In the genomic region with DNA sequence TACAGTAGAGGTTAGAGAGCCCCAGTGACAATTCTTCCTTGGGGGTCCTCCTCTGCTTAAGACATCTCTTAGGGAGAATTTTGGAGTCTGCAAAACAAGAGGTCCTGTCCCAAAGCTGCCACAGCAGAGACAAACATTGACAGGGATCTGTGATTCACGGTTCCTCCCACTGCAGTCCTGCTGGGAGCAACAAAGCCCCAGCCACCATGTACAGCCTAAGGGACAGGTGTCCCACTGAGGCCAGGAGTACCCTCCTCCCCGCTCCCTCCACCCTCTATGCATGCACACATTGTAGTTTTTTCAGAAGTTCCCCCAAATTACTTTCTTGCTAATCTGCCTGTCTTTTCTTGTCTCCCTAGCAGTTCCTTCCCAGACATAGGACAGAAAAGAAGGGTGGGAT, we compare ENCODE assay signal across 18 cellular contexts. TPM values are rescaled to one million over a fixed set of nuclear protein-coding genes. Genes with fewer than 3 reads are reported as not detected.
DNase-seq lines count a peak whose midpoint lies in the region; ATAC-seq and TF ChIP-seq lines count a peak whose summit lies in the region.
"Had no signal": no experiment of that assay in that cellular context is flagged by ENCODE, and none has a peak within 500 bp of the region (broad histone marks: within the 10 kb centered on the region; RNA-seq: fewer than 3 reads in every experiment).

No MANE protein-coding gene starts in this region.

- no peaks in the 10 kb centered on the region for H3K36me3 Mint-ChIP-seq in progenitor cell of endocrine pancreas (ENCODE audit: insufficient read depth)

- H3K4me3 ChIP-seq in H7 (ENCODE audit: insufficient read depth, low read depth, low read length), result no peak overlapping the region
- no peak overlapping the region for H3K4me3 ChIP-seq in NT2/D1 (ENCODE audit: insufficient read length, low read depth)
- H3K4me3 ChIP-seq: GM23248, HAP-1 had no signal

- no peaks in the 10 kb centered on the region; the same call in 1 of the 2 replicates for H3K27me3 ChIP-seq in H7 (ENCODE audit: control insufficient read depth, insufficient read depth, low read length)
- peaks cover 5% of the 10 kb centered on the region for H3K27me3 ChIP-seq in NT2/D1 (ENCODE audit: insufficient read depth, insufficient read length)

- H3K4me1 ChIP-seq in NT2/D1 (ENCODE audit: insufficient read depth, insufficient read length), result no peaks in the 10 kb centered on the region

- peaks cover 6% of the 10 kb centered on the region for H3K4me1 Mint-ChIP-seq in progenitor cell of endocrine pancreas (ENCODE audit: low read depth)
- H3K4me1 Mint-ChIP-seq: B cell had no signal

- no peak for TF ChIP-seq CTCF in progenitor cell of endocrine pancreas (IDR thresholded peaks at IDR 0.05; ENCODE audit: unreplicated experiment)
- TF ChIP-seq CTCF in GM20000 (IDR thresholded peaks at IDR 0.05; ENCODE audit: extremely low read depth, missing control alignments), result no peak

- no peaks in the 10 kb centered on the region for H3K9me3 Mint-ChIP-seq in progenitor cell of endocrine pancreas (ENCODE audit: low read depth)
- H3K9me3 Mint-ChIP-seq: CD4-positive, alpha-beta T cell; HFFc6 had no signal

- H3K4me3 Mint-ChIP-seq in progenitor cell of endocrine pancreas (ENCODE audit: low read depth), result no peak overlapping the region
- H3K4me3 Mint-ChIP-seq: B cell; CD4-positive, alpha-beta T cell; HFFc6 had no signal

- H3K9me3 ChIP-seq in NT2/D1 (ENCODE audit: insufficient read depth, low read length), result no peaks in the 10 kb centered on the region
- H3K9me3 ChIP-seq: HAP-1 had no signal

- ATAC-seq in GM18502 (IDR thresholded peaks at IDR 0.05; ENCODE audit: poor library complexity, unreplicated experiment), result no peak
- ATAC-seq: HepG2 had no signal

- H3K27ac Mint-ChIP-seq in progenitor cell of endocrine pancreas, result peak overlapping the region; percentile 21
- H3K27ac Mint-ChIP-seq: B cell; CD4-positive, alpha-beta T cell; HFFc6 had no signal

- peak; percentile 41 for DNase-seq in H7
- peak; percentile 38 for DNase-seq in NT2/D1 (ENCODE audit: low read depth, low spot score)
- DNase-seq in iPS-NIHi11 (ENCODE audit: low spot score), result peak; percentile 16
- no peak for DNase-seq in progenitor cell of endocrine pancreas (ENCODE audit: low spot score, unreplicated experiment)
- no peak for DNase-seq in NCI-H524 (lab: John Stamatoyannopoulos, UW)
- DNase-seq in GM20000 (ENCODE audit: low spot score), result no peak
- DNase-seq in T-helper 1 cell, result no peak
- DNase-seq: C1 segment of cervical spinal cord; Calu3; CD4-positive, alpha-beta T cell; DMS 273 treated with DMSO at 0.1 percent for 48 hours; DMS79; GM23248; HFFc6 had no signal

- H3K36me3 ChIP-seq in H7 (replicated peaks; ENCODE audit: control insufficient read depth, insufficient read depth, low read length) (no peaks in the 10 kb centered on the region), NT2/D1 (ENCODE audit: insufficient read depth, insufficient read length, low read length) (no peaks in the 10 kb centered on the region)
- H3K36me3 ChIP-seq: HAP-1 had no signal

- no peak overlapping the region for H3K9ac ChIP-seq in NT2/D1 (ENCODE audit: insufficient read length, low read depth)
- H3K9ac ChIP-seq: GM23248 had no signal

- peaks cover 3% of the 10 kb centered on the region for H3K27me3 Mint-ChIP-seq in progenitor cell of endocrine pancreas

RNA-seq across cellular contexts. Expression of a gene that starts 13.7 kb away (rescaled TPM):
- total RNA-seq in H7 (2014; rRNA removed; shearing (Covaris generic)), result 14.0 and 24.7 TPM in 2 replicates
- total RNA-seq in progenitor cell of endocrine pancreas, result 43.2 and 53.5 TPM in 2 replicates
- total RNA-seq: CD4-positive, alpha-beta T cell; HepG2 had no signal

Comparison
In these comparisons a context has a peak if more than half of its experiments do, and no peak if none do; other contexts are left out.
1. DNase-seq: peak in H7 (single experiment), NT2/D1 (single experiment) and iPS-NIHi11 (single experiment); none in progenitor cell of endocrine pancreas (single experiment), NCI-H524 (0 of 2), GM20000 (single experiment) and T-helper 1 cell (0 of 5).